ENCODE assay signal across 9 cellular contexts in the genomic region with DNA sequence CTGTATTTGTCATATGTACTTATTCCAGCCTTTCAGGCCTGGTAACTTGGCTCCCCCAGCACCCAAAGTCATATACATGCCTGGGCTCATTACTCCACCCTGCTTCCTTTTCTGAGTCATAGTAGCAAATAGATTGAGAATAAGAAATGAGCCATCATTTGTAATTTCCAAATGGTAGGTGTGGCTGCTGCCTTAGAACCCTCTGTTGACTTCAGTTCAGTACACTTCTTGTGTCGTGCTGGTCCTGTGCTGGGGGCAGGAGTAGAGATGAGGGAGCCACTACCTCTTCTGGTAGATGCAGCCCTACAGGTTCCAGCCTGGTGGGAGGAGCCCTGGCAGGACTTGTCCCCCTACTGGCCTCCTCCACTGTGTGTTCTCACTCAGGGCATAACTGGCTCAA. TPM values are rescaled to one million over a fixed set of nuclear protein-coding genes. Genes with fewer than 3 reads are reported as not detected.
DNase-seq lines count a peak whose midpoint lies in the region; ATAC-seq and TF ChIP-seq lines count a peak whose summit lies in the region.
"Had no signal": no experiment of that assay in that cellular context is flagged by ENCODE, and none has a peak within 500 bp of the region (broad histone marks: within the 10 kb centered on the region; RNA-seq: fewer than 3 reads in every experiment).

No MANE protein-coding gene starts in this region.

- H3K36me3 ChIP-seq in endodermal cell (ENCODE audit: control insufficient read depth, insufficient read depth, low read length): peaks cover 35% of the 10 kb centered on the region

- H3K4me3 Mint-ChIP-seq in endodermal cell: no peak overlapping the region

- H3K9ac ChIP-seq in endodermal cell (ENCODE audit: extremely low read depth, low read length, poor library complexity, severe bottlenecking): no peak overlapping the region

- TF ChIP-seq CTCF in endodermal cell (conservative IDR thresholded peaks at IDR 0.05): peak; percentile 32

- H3K9me3 ChIP-seq in endodermal cell (ENCODE audit: control insufficient read depth, low read length): no peaks in the 10 kb centered on the region

- peaks cover 52% of the 10 kb centered on the region for H3K36me3 Mint-ChIP-seq in endodermal cell (ENCODE audit: low read depth)

- ATAC-seq in stimulated activated naive CD8-positive, alpha-beta T cell treated with anti-CD3 and anti-CD28 coated beads, Interleukin-15, Interleukin-2, amounts not matched to agents 100 U/mL and 50 U/mL, for 24 hours: peak; percentile 90
- no peak for ATAC-seq in HG03460 (IDR thresholded peaks at IDR 0.05; ENCODE audit: unreplicated experiment)

- peaks cover 11% of the 10 kb centered on the region for H3K4me1 Mint-ChIP-seq in endodermal cell

- H3K27ac ChIP-seq in endodermal cell (ENCODE audit: low read depth, low read length): no peak overlapping the region

- no peaks in the 10 kb centered on the region for H3K4me1 ChIP-seq in endodermal cell (ENCODE audit: control insufficient read depth, insufficient read depth, low read length)

- H3K27ac Mint-ChIP-seq in endodermal cell: no peak overlapping the region

- no peaks in the 10 kb centered on the region for H3K27me3 Mint-ChIP-seq in endodermal cell (ENCODE audit: insufficient read depth)

- 93 to 100% methylated on average over 1 of the region's 1 CpG for WGBS in endodermal cell (ENCODE audit: insufficient coverage in 1 of 2, insufficient read length in 1 of 2), 2 experiments

- DNase-seq in activated CD8-positive, alpha-beta memory T cell treated with anti-CD3 and anti-CD28 coated beads, Interleukin-2, amount 50 U/mL, for 48 hours: peak; percentile 63
- no peak for DNase-seq in activated CD8-positive, alpha-beta memory T cell treated with anti-CD3 and anti-CD28 coated beads, Interleukin-2, amount 50 U/mL, for 4 hours
- DNase-seq in LHCN-M2 (ENCODE audit: low read depth) (peak; percentile 35), endodermal cell (no peak), Kasumi-1 (lab: John Stamatoyannopoulos, UW) (no peak), KBM-7 (no peak)
- no peak for DNase-seq in stimulated activated naive CD8-positive, alpha-beta T cell treated with anti-CD3 and anti-CD28 coated beads, Interleukin-15, Interleukin-2, amounts not matched to agents 100 U/mL and 50 U/mL, for 24 hours
- DNase-seq: COR-L47 had no signal

- in situ Hi-C loops in KBM-7 (cut with MboI; ENCODE audit: low pct_unique_long_range_greater_than_20kb, low sequenced_read_pairs): no loop called here

- no peak overlapping the region for H3K4me3 ChIP-seq in endodermal cell (ENCODE audit: low read length)

- no peaks in the 10 kb centered on the region for H3K27me3 ChIP-seq in endodermal cell (ENCODE audit: control insufficient read depth, insufficient read depth, low read length, poor library complexity, severe bottlenecking)

- no peaks in the 10 kb centered on the region for H3K9me3 Mint-ChIP-seq in endodermal cell

RNA-seq across cellular contexts. Expression of a gene that starts 11.1 kb away (rescaled TPM):
- total RNA-seq in LHCN-M2 (2014; rRNA removed) (27.8 and 29.6 TPM in 2 replicates), endodermal cell (10 to 100 TPM; 40.7 to 55.2 TPM)
- polyA plus RNA-seq in LHCN-M2 (2012): 21.4 TPM
- polyA plus RNA-seq in endodermal cell (2013, experiment 1 of 2): 28.5 TPM
- polyA plus RNA-seq in endodermal cell (2013, experiment 2 of 2): 25.3 TPM

RNA-seq across cellular contexts. Expression of a gene that starts 39.5 kb away (rescaled TPM):
- total RNA-seq in LHCN-M2 (2014; rRNA removed) (not detected in 2 replicates), endodermal cell (not detected)
- not detected for polyA plus RNA-seq in LHCN-M2 (2012)
- not detected for polyA plus RNA-seq in endodermal cell (2013, experiment 1 of 2)
- not detected for polyA plus RNA-seq in endodermal cell (2013, experiment 2 of 2)

RNA-seq across cellular contexts. Expression of a gene that starts 40.2 kb away (rescaled TPM):
- total RNA-seq in LHCN-M2 (2014; rRNA removed) (0.13 and 0.29 TPM in 2 replicates), endodermal cell (1 to 10 TPM; 4.4 to 6.4 TPM)
- polyA plus RNA-seq in LHCN-M2 (2012): 0.27 TPM
- polyA plus RNA-seq in endodermal cell (2013, experiment 1 of 2): 2.5 TPM
- 1.8 TPM for polyA plus RNA-seq in endodermal cell (2013, experiment 2 of 2)

Comparison
In these comparisons a context has a peak if more than half of its experiments do, and no peak if none do; other contexts are left out.
1. DNase-seq: peak in activated CD8-positive, alpha-beta memory T cell treated with anti-CD3 and anti-CD28 coated beads, Interleukin-2, amount 50 U/mL, for 48 hours (single experiment) and LHCN-M2 (single experiment); none in activated CD8-positive, alpha-beta memory T cell treated with anti-CD3 and anti-CD28 coated beads, Interleukin-2, amount 50 U/mL, for 4 hours (single experiment), endodermal cell (single experiment), stimulated activated naive CD8-positive, alpha-beta T cell treated with anti-CD3 and anti-CD28 coated beads, Interleukin-15, Interleukin-2, amounts not matched to agents 100 U/mL and 50 U/mL, for 24 hours (single experiment), Kasumi-1 (0 of 2) and KBM-7 (single experiment).